Comparison of ENCODE assay signal across 15 cellular contexts in genomic region chr18:79545255-79545654, GRCh38.
"Had no signal": no experiment of that assay in that cellular context is flagged by ENCODE, and none has a peak within 500 bp of the region (broad histone marks: within the 10 kb centered on the region; RNA-seq: fewer than 3 reads in every experiment).

No MANE protein-coding gene starts in this region.

- DNase-seq: activated CD4-positive, alpha-beta T cell treated with anti-CD3 and anti-CD28 coated beads, Interleukin-2, amount 10 ng/mL, durations not matched to agents 7 days and 5 days; activated CD8-positive, alpha-beta memory T cell treated with anti-CD3 and anti-CD28 coated beads, Interleukin-2, amount 50 U/mL, for 48 hours; activated CD8-positive, alpha-beta T cell treated with anti-CD3 and anti-CD28 coated beads, Interleukin-2, amount 10 ng/mL, durations not matched to agents 7 days and 5 days; activated gamma-delta T cell; dermis blood vessel endothelial cell; effector memory CD4-positive, alpha-beta T cell; esophagus squamous epithelium; left ventricle myocardium inferior; mesenchymal stem cell; naive thymus-derived CD4-positive, alpha-beta T cell; stimulated activated naive CD8-positive, alpha-beta T cell treated with anti-CD3 and anti-CD28 coated beads, Interleukin-15, amount 100 ng/mL, for 72 hours; trophoblast cell had no signal

- H3K9me3 ChIP-seq: esophagus squamous epithelium, left ventricle myocardium inferior had no signal

- H3K36me3 Mint-ChIP-seq: activated naive CD8-positive, alpha-beta T cell had no signal

- H3K27ac Mint-ChIP-seq: activated CD4-positive, alpha-beta T cell treated with anti-CD3 and anti-CD28 coated beads, Interleukin-2, amount 10 ng/mL, durations not matched to agents 7 days and 5 days; activated CD8-positive, alpha-beta T cell treated with anti-CD3 and anti-CD28 coated beads, Interleukin-2, amount 10 ng/mL, durations not matched to agents 7 days and 5 days; activated naive CD8-positive, alpha-beta T cell; naive thymus-derived CD4-positive, alpha-beta T cell had no signal

- H3K27me3 ChIP-seq: cardiac muscle cell had no signal

- H3K4me3 ChIP-seq: cardiac muscle cell, esophagus squamous epithelium, left ventricle myocardium inferior had no signal

- H3K27ac ChIP-seq: cardiac muscle cell, esophagus squamous epithelium, left ventricle myocardium inferior had no signal

- H3K4me3 Mint-ChIP-seq: activated CD4-positive, alpha-beta T cell treated with anti-CD3 and anti-CD28 coated beads, Interleukin-2, amount 10 ng/mL, durations not matched to agents 7 days and 5 days; activated CD8-positive, alpha-beta T cell treated with anti-CD3 and anti-CD28 coated beads, Interleukin-2, amount 10 ng/mL, durations not matched to agents 7 days and 5 days; activated naive CD8-positive, alpha-beta T cell; naive thymus-derived CD4-positive, alpha-beta T cell; stimulated activated naive CD8-positive, alpha-beta T cell treated with anti-CD3 and anti-CD28 coated beads, Interleukin-15, amount 100 ng/mL, for 72 hours had no signal

- ATAC-seq: activated CD8-positive, alpha-beta T cell treated with anti-CD3 and anti-CD28 coated beads, Interleukin-2, amount 10 ng/mL, durations not matched to agents 7 days and 5 days; naive thymus-derived CD4-positive, alpha-beta T cell; SK-N-SH treated with all-trans-retinoic acid at 6 μM for 48 hours had no signal

- H3K27me3 Mint-ChIP-seq: activated CD4-positive, alpha-beta T cell treated with anti-CD3 and anti-CD28 coated beads, Interleukin-2, amount 10 ng/mL, durations not matched to agents 7 days and 5 days; activated naive CD8-positive, alpha-beta T cell; naive thymus-derived CD4-positive, alpha-beta T cell; stimulated activated naive CD8-positive, alpha-beta T cell treated with anti-CD3 and anti-CD28 coated beads, Interleukin-15, amount 100 ng/mL, for 72 hours had no signal

- H3K36me3 ChIP-seq: cardiac muscle cell, esophagus squamous epithelium, left ventricle myocardium inferior had no signal

- H3K4me1 Mint-ChIP-seq: activated CD4-positive, alpha-beta T cell treated with anti-CD3 and anti-CD28 coated beads, Interleukin-2, amount 10 ng/mL, durations not matched to agents 7 days and 5 days; naive thymus-derived CD4-positive, alpha-beta T cell; stimulated activated naive CD8-positive, alpha-beta T cell treated with anti-CD3 and anti-CD28 coated beads, Interleukin-15, amount 100 ng/mL, for 72 hours had no signal
